In genomic region chr16:68237243-68238028, GRCh38 we compare ENCODE assay signal across 8 cellular contexts. TPM values are rescaled to one million over a fixed set of nuclear protein-coding genes. Genes with fewer than 3 reads are reported as not detected.
DNase-seq lines count a peak whose midpoint lies in the region; ATAC-seq and TF ChIP-seq lines count a peak whose summit lies in the region.

No MANE protein-coding gene starts in this region.

- POLR2A ChIA-PET in A673 (lab: Charles Lee; ENCODE audit: low non-redundant PET): no interaction called here

- BruUV-seq in A673 (replicated peaks; lab: Mats Ljungman, UMichigan): no TSS peak

- CTCF ChIA-PET in A673 (lab: Charles Lee): interaction anchor here (1.3 kb wide), 1 partner anchor 27 kb away, joined by 6 read pairs; the partner anchor contains the start of gene SLC7A6

- peak; percentile 99 for DNase-seq in A673 (ENCODE audit: low spot score)
- DNase-seq in NCI-H2227 treated with DMSO at 0.1 percent for 48 hours (lab: John Stamatoyannopoulos, UW): peak; percentile 89
- peak; percentile 97 for DNase-seq in cerebellar cortex (ENCODE audit: low spot score)
- peak; percentile 98 for DNase-seq in iris pigment epithelial cell (ENCODE audit: low read depth)
- peak; percentile 98 for DNase-seq in spleen

- WGBS in spleen, 5 donors: 0 to 2% (median 1%) methylated on average over 20 to 72 of the region's 72 CpGs

- H3K27me3 ChIP-seq in A673 (replicated peaks; ENCODE audit: insufficient read depth, low read depth, low read length, poor library complexity) (no peaks in the 10 kb centered on the region), spleen (replicated peaks in 1 of 7) (peaks cover 0 to 20% (median 0%) of the 10 kb centered on the region in 7 donors)

- H3K4me1 ChIP-seq in A673 (ENCODE audit: insufficient read depth, low read length, poor library complexity, severe bottlenecking) (peaks cover 9% of the 10 kb centered on the region), spleen (peaks cover 26 to 67% (median 48%) of the 10 kb centered on the region in 6 donors)

- peak overlapping the region; percentile 50 for H3K4me3 ChIP-seq in A673 (ENCODE audit: low read depth, low read length, poor library complexity, severe bottlenecking)
- H3K4me3 ChIP-seq in spleen: peak overlapping the region; percentile 51 to 86 (median 64)

- peak overlapping the region; percentile 84 for H3K27ac ChIP-seq in A673 (ENCODE audit: low read depth, low read length, poor library complexity, severe bottlenecking)
- peak overlapping the region; percentile 30 to 89 (median 82) for H3K27ac ChIP-seq in spleen

- H3K36me3 ChIP-seq in A673 (ENCODE audit: insufficient read depth, low read length, poor library complexity, severe bottlenecking): no peaks in the 10 kb centered on the region
- H3K36me3 ChIP-seq in spleen: peaks cover 0 to under 1% (median 0%) of the 10 kb centered on the region in 6 donors

- ATAC-seq in GM18873 (IDR thresholded peaks at IDR 0.05; ENCODE audit: low FRiP score, unreplicated experiment): peak; percentile 80
- ATAC-seq in HG03108 (IDR thresholded peaks at IDR 0.05; ENCODE audit: unreplicated experiment): peak; percentile 71
- peak; percentile 73 to 77 for ATAC-seq in activated CD4-positive, CD25-positive, alpha-beta regulatory T cell treated with anti-CD3 and anti-CD28 coated beads, Interleukin-2, amount 50 U/mL, for 24 hours

- intact Hi-C loops in A673 (cut with micrococcal nuclease; ENCODE audit: unreplicated experiment): no loop called here
- intact Hi-C loops in spleen (cut with DNase I; ENCODE audit: low total_unique reads): no loop called here

- TF ChIP-seq CTCF in A673 (conservative IDR thresholded peaks at IDR 0.05; ENCODE audit: low read depth, low read length): no peak
- TF ChIP-seq CTCF in spleen (IDR thresholded peaks at IDR 0.05 in 8 of 11, conservative IDR thresholded peaks at IDR 0.05 in 3 of 11): peak in 5 of 11 experiments; percentile 8 to 54 (median 30)

- no peaks in the 10 kb centered on the region for H3K9me3 ChIP-seq in A673 (ENCODE audit: low read depth, low read length, poor library complexity, severe bottlenecking)
- no peaks in the 10 kb centered on the region for H3K9me3 ChIP-seq in spleen

- TF ChIP-seq POLR2A in spleen (IDR thresholded peaks at IDR 0.05): peak in 1 of 3 donors; percentile 50

RNA-seq across cellular contexts. Expression of gene ESRP2, which starts 1.5 kb away (rescaled TPM):
- total RNA-seq in A673 (2021) (0.19 and 0.35 TPM in 2 replicates), spleen (under 1 TPM in 5 of 7 donors, not detected in 2; 0.20 to 0.35 (median 0.27) TPM)
- under 1 TPM; 0.02 to 0.16 (median 0.09) TPM for polyA plus RNA-seq in spleen

RNA-seq across cellular contexts. Expression of gene PLA2G15, which starts 7.7 kb away (rescaled TPM):
- total RNA-seq in A673 (2021): 6.8 and 8.1 TPM in 2 replicates
- 10 to 100 TPM; 26.1 to 40.4 (median 35.7) TPM for total RNA-seq in spleen
- polyA plus RNA-seq in spleen: 1 to 10 TPM; 6.3 to 8.5 (median 7.9) TPM

RNA-seq across cellular contexts. Expression of gene SLC7A6, which starts 26.9 kb away (rescaled TPM):
- total RNA-seq in A673 (2021) (43.6 and 58.7 TPM in 2 replicates), spleen (10 to 100 TPM; 24.9 to 62.8 (median 50.7) TPM)
- polyA plus RNA-seq in spleen: 10 to 100 TPM in 2 of 3 donors, 1 to 10 TPM in 1; 9.8 to 12.3 (median 11.6) TPM

Comparison
In these comparisons a context has a peak if more than half of its experiments do, and no peak if none do; other contexts are left out.
1. Peak in every context shown above with its lines: DNase-seq, ATAC-seq, H3K4me3 ChIP-seq and H3K27ac ChIP-seq.